Comparison of ENCODE assay signal across 16 cellular contexts in genomic region chr2:48170281-48170680, GRCh38.
"Had no signal": no experiment of that assay in that cellular context is flagged by ENCODE, and none has a peak within 500 bp of the region (broad histone marks: within the 10 kb centered on the region; RNA-seq: fewer than 3 reads in every experiment).

No MANE protein-coding gene starts in this region.

- H3K4me3 ChIP-seq: cardiac muscle cell, esophagus squamous epithelium, gastrocnemius medialis, neural progenitor cell, ovary, right lobe of liver, spleen, suprapubic skin had no signal

- H3K4me3 Mint-ChIP-seq: activated T-helper 17 cell treated with anti-CD3 and anti-CD28 coated beads, Interleukin-2, amount 50 U/mL, for 72 hours; naive B cell; neural progenitor cell; stimulated activated naive CD8-positive, alpha-beta T cell treated with anti-CD3 and anti-CD28 coated beads, Interleukin-15, Interleukin-2, amounts not matched to agents 100 ng/mL and 50 ng/mL, for 24 hours; type B pancreatic cell had no signal

- H3K36me3 Mint-ChIP-seq: neural progenitor cell, type B pancreatic cell had no signal

- H3K9me3 ChIP-seq: esophagus squamous epithelium, gastrocnemius medialis, ovary, right lobe of liver, suprapubic skin had no signal

- H3K4me1 ChIP-seq: esophagus squamous epithelium, gastrocnemius medialis, suprapubic skin had no signal

- H3K4me1 Mint-ChIP-seq: activated T-helper 17 cell treated with anti-CD3 and anti-CD28 coated beads, Interleukin-2, amount 50 U/mL, for 72 hours; naive B cell had no signal

- DNase-seq: activated CD4-positive, CD25-positive, alpha-beta regulatory T cell treated with anti-CD3 and anti-CD28 coated beads, Interleukin-2, amount 50 U/mL, for 72 hours; activated naive CD4-positive, alpha-beta T cell treated with Interleukin-2 at 50 U/mL for 16 hours; activated T-cell treated with anti-CD3 and anti-CD28 coated beads for 4 hours; esophagus squamous epithelium; gastrocnemius medialis; islet precursor cell; naive B cell; ovary; right lobe of liver; spleen had no signal

- H3K36me3 ChIP-seq: cardiac muscle cell, esophagus squamous epithelium, gastrocnemius medialis, neural progenitor cell, ovary, right lobe of liver, spleen, suprapubic skin had no signal

- ATAC-seq: activated T-helper 17 cell treated with anti-CD3 and anti-CD28 coated beads, Interleukin-2, amount 50 U/mL, for 72 hours; gastrocnemius medialis had no signal

- H3K27me3 Mint-ChIP-seq: stimulated activated naive CD8-positive, alpha-beta T cell treated with anti-CD3 and anti-CD28 coated beads, Interleukin-15, Interleukin-2, amounts not matched to agents 100 ng/mL and 50 ng/mL, for 24 hours; type B pancreatic cell had no signal

- H3K27me3 ChIP-seq: cardiac muscle cell, esophagus squamous epithelium, gastrocnemius medialis, neural progenitor cell, ovary, right lobe of liver, spleen, suprapubic skin had no signal

- H3K27ac ChIP-seq: cardiac muscle cell, gastrocnemius medialis, neural progenitor cell, ovary, suprapubic skin had no signal

- H3K27ac Mint-ChIP-seq: activated T-helper 17 cell treated with anti-CD3 and anti-CD28 coated beads, Interleukin-2, amount 50 U/mL, for 72 hours; neural progenitor cell; stimulated activated naive CD8-positive, alpha-beta T cell treated with anti-CD3 and anti-CD28 coated beads, Interleukin-15, Interleukin-2, amounts not matched to agents 100 ng/mL and 50 ng/mL, for 24 hours; type B pancreatic cell had no signal

- H3K9ac ChIP-seq: neural progenitor cell had no signal
